In the genomic region with DNA sequence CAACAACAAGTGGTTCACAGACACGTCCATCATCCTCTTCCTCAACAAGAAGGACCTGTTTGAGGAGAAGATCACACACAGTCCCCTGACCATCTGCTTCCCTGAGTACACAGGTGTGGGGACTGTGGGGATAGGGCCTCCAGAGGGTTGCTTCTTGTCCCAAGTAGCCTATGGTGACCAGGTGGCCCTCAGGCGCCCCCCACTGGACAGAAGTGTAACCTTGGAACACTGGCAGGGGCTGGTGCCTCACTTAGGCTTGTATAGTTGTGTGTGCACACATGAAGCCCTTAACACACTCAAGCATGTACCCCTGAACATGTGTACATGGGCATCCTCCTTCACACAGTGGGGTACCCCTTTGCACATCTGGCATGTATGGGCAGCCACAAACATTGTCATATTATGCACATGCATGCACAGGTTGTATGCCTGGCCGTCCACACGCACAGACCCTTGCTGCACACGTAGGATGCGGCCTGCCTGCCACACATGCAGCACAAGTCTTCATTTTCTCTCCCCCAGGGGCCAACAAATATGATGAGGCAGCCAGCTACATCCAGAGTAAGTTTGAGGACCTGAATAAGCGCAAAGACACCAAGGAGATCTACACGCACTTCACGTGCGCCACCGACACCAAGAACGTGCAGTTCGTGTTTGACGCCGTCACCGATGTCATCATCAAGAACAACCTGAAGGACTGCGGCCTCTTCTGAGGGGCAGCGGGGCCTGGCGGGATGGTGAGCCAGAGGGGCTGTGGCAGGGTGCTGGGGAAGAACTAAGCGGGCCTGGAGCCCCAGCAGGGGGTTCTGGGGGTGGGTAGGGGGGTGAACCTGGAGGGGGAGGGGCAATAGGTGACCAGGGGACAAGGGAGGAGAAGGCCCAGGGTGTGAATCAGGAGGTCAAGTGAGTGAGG, we compare ENCODE assay signal across 10 cellular contexts. TPM values are rescaled to one million over a fixed set of nuclear protein-coding genes. Genes with fewer than 3 reads are reported as not detected.
A peak's percentile ranks its signal among the peaks of the same experiment; 100 is the strongest.
DNase-seq lines count a peak whose midpoint lies in the region; ATAC-seq and TF ChIP-seq lines count a peak whose summit lies in the region.
"Had no signal": no experiment of that assay in that cellular context is flagged by ENCODE, and none has a peak within 500 bp of the region (broad histone marks: within the 10 kb centered on the region; RNA-seq: fewer than 3 reads in every experiment).

No MANE protein-coding gene starts in this region.

- H3K9me3 Mint-ChIP-seq in activated naive CD8-positive, alpha-beta T cell treated with anti-CD3 and anti-CD28 coated beads, Interleukin-2, amount 50 U/mL, for 24 hours: no peaks in the 10 kb centered on the region

- H3K4me3 Mint-ChIP-seq in activated naive CD8-positive, alpha-beta T cell treated with anti-CD3 and anti-CD28 coated beads, Interleukin-2, amount 50 U/mL, for 24 hours: no peak overlapping the region

- H3K27ac ChIP-seq in liver (ENCODE audit: low read depth in 1 of 2, low read length in 2 of 2): no peak overlapping the region
- H3K27ac ChIP-seq: SJSA1 had no signal

- H3K4me3 ChIP-seq in liver (ENCODE audit: low read depth in 1 of 3, low read length in 3 of 3): no peak overlapping the region
- H3K4me3 ChIP-seq: lung, SJSA1 had no signal

- DNase-seq in DMS53 (lab: John Stamatoyannopoulos, UW): peak; percentile 69
- peak; percentile 52 for DNase-seq in HT1080 (ENCODE audit: low read depth)
- peak; percentile 65 for DNase-seq in activated naive CD8-positive, alpha-beta T cell treated with anti-CD3 and anti-CD28 coated beads, Interleukin-2, amount 50 U/mL, for 24 hours
- DNase-seq in NCI-H187 treated with DMSO at 0.1 percent for 48 hours (lab: John Stamatoyannopoulos, UW): no peak
- no peak for DNase-seq in cerebellar nuclear complex (lab: John Stamatoyannopoulos, UW)

- no peaks in the 10 kb centered on the region for H3K27me3 ChIP-seq in liver (ENCODE audit: control insufficient read depth in 4 of 4, insufficient read depth in 4 of 4, low read length in 3 of 4)
- H3K27me3 ChIP-seq: SJSA1 had no signal

- peaks cover 6% of the 10 kb centered on the region for H3K4me1 Mint-ChIP-seq in activated naive CD8-positive, alpha-beta T cell treated with anti-CD3 and anti-CD28 coated beads, Interleukin-2, amount 50 U/mL, for 24 hours

- H3K36me3 ChIP-seq in liver (ENCODE audit: control insufficient read depth in 4 of 4, insufficient read depth in 3 of 4, low read depth in 1 of 4, low read length in 3 of 4): peaks cover 12 to 23% (median 20%) of the 10 kb centered on the region in 4 donors

- H3K27ac Mint-ChIP-seq in activated naive CD8-positive, alpha-beta T cell treated with anti-CD3 and anti-CD28 coated beads, Interleukin-2, amount 50 U/mL, for 24 hours: no peak overlapping the region

- TF ChIP-seq RAD21 in liver (IDR thresholded peaks at IDR 0.05): peak; percentile 62 to 73

- no peaks in the 10 kb centered on the region for H3K9me3 ChIP-seq in liver (ENCODE audit: control insufficient read depth in 4 of 4, low read length in 3 of 4)
- H3K9me3 ChIP-seq: SJSA1 had no signal

- H3K4me1 ChIP-seq in liver (ENCODE audit: control insufficient read depth in 4 of 4, insufficient read depth in 4 of 4, low read length in 3 of 4): peaks cover 14 to 42% (median 27%) of the 10 kb centered on the region in 4 donors

- no peak overlapping the region for H3K9ac ChIP-seq in liver (ENCODE audit: low read depth in 1 of 2, low read length in 2 of 2)

- no peak for ATAC-seq in activated naive CD8-positive, alpha-beta T cell treated with anti-CD3 and anti-CD28 coated beads, Interleukin-2, amount 50 U/mL, for 24 hours
- ATAC-seq in GM21381 (IDR thresholded peaks at IDR 0.05; ENCODE audit: unreplicated experiment): no peak
- no peak for ATAC-seq in HG03469 (IDR thresholded peaks at IDR 0.05; ENCODE audit: unreplicated experiment)

- no peaks in the 10 kb centered on the region for H3K27me3 Mint-ChIP-seq in activated naive CD8-positive, alpha-beta T cell treated with anti-CD3 and anti-CD28 coated beads, Interleukin-2, amount 50 U/mL, for 24 hours

- TF ChIP-seq CTCF in liver (IDR thresholded peaks at IDR 0.05; ENCODE audit: low read depth, low read length, missing input control): peak; percentile 37

- peaks cover 12% of the 10 kb centered on the region for H3K36me3 Mint-ChIP-seq in activated naive CD8-positive, alpha-beta T cell treated with anti-CD3 and anti-CD28 coated beads, Interleukin-2, amount 50 U/mL, for 24 hours (ENCODE audit: low read depth)

- 92% methylated on average over 20 of the region's 20 CpGs for WGBS in liver

TF ChIP-seq in liver, 16 proteins besides CTCF, POLR2A, EP300 and RAD21:
- TF ChIP-seq FOXA1 (IDR thresholded peaks at IDR 0.05) (no peak), RXRA (IDR thresholded peaks at IDR 0.05) (no peak), REST (IDR thresholded peaks at IDR 0.05) (no peak), FOXA2 (IDR thresholded peaks at IDR 0.05) (no peak), ZBTB33 (IDR thresholded peaks at IDR 0.05) (no peak)
TF ChIP-seq in liver: peak in this region for 0.

RNA-seq across cellular contexts. Expression of gene SEMA3B, which starts 11.7 kb away (rescaled TPM):
- total RNA-seq in HT1080 (2014; rRNA removed; shearing (Covaris generic)): 4.0 and 5.0 TPM in 2 replicates
- 9.0 TPM in 2 replicates for polyA plus RNA-seq in HT1080 (2015; cell fraction: cytosol; rRNA removed)
- polyA plus RNA-seq in HT1080 (2015; cell fraction: nucleus; rRNA removed): 53.7 and 68.6 TPM in 2 replicates
- 1 to 10 TPM in 1 of 2 donors, under 1 TPM in 1; 0.56 to 1.5 TPM for total RNA-seq in liver
- 1 to 10 TPM in 1 of 2 donors, under 1 TPM in 1; 0.40 to 1.3 TPM for polyA plus RNA-seq in liver

RNA-seq across cellular contexts. Expression of gene GNAI2, which starts 21.2 kb away (rescaled TPM):
- total RNA-seq in HT1080 (2014; rRNA removed; shearing (Covaris generic)): 304 and 403 TPM in 2 replicates
- 409 and 412 TPM in 2 replicates for polyA plus RNA-seq in HT1080 (2015; cell fraction: cytosol; rRNA removed)
- polyA plus RNA-seq in HT1080 (2015; cell fraction: nucleus; rRNA removed): 212 and 215 TPM in 2 replicates
- total RNA-seq in liver: 10 to 100 TPM; 58.3 to 65.0 TPM
- 10 to 100 TPM; 59.5 to 86.3 TPM for polyA plus RNA-seq in liver

RNA-seq across cellular contexts. Expression of gene LSMEM2, which starts 21.7 kb away (rescaled TPM):
- not detected in 2 replicates for total RNA-seq in HT1080 (2014; rRNA removed; shearing (Covaris generic))
- not detected in 2 replicates for polyA plus RNA-seq in HT1080 (2015; cell fraction: cytosol; rRNA removed)
- not detected in 2 replicates for polyA plus RNA-seq in HT1080 (2015; cell fraction: nucleus; rRNA removed)
- under 1 TPM in 1 of 2 donors, not detected in 1; 0.08 TPM for total RNA-seq in liver
- polyA plus RNA-seq in liver: under 1 TPM in 1 of 2 donors, not detected in 1; 0.03 TPM
- total RNA-seq: SJSA1 had no signal

RNA-seq across cellular contexts. Expression of gene IFRD2, which starts 35.0 kb away (rescaled TPM):
- 168 and 172 TPM in 2 replicates for total RNA-seq in HT1080 (2014; rRNA removed; shearing (Covaris generic))
- 98.4 and 121 TPM in 2 replicates for polyA plus RNA-seq in HT1080 (2015; cell fraction: cytosol; rRNA removed)
- 181 and 201 TPM in 2 replicates for polyA plus RNA-seq in HT1080 (2015; cell fraction: nucleus; rRNA removed)
- 10 to 100 TPM; 55.7 to 66.1 TPM for total RNA-seq in liver
- polyA plus RNA-seq in liver: 10 to 100 TPM; 60.3 to 91.2 TPM

RNA-seq across cellular contexts. Expression of gene HYAL3, which starts 42.0 kb away (rescaled TPM):
- 10.4 and 11.6 TPM in 2 replicates for total RNA-seq in HT1080 (2014; rRNA removed; shearing (Covaris generic))
- 4.8 and 5.1 TPM in 2 replicates for polyA plus RNA-seq in HT1080 (2015; cell fraction: cytosol; rRNA removed)
- 7.2 and 11.6 TPM in 2 replicates for polyA plus RNA-seq in HT1080 (2015; cell fraction: nucleus; rRNA removed)
- total RNA-seq in liver: 1 to 10 TPM; 1.9 to 6.6 TPM
- polyA plus RNA-seq in liver: 1 to 10 TPM; 1.8 to 2.0 TPM

Comparison
In these comparisons a context has a peak if more than half of its experiments do, and no peak if none do; other contexts are left out.
1. DNase-seq: peak in DMS53 (single experiment), HT1080 (single experiment) and activated naive CD8-positive, alpha-beta T cell treated with anti-CD3 and anti-CD28 coated beads, Interleukin-2, amount 50 U/mL, for 24 hours (single experiment); none in NCI-H187 treated with DMSO at 0.1 percent for 48 hours (single experiment) and cerebellar nuclear complex (0 of 2).